In genomic region chrX:49165901-49166881, GRCh38 we compare ENCODE assay signal across 9 cellular contexts. TPM values are rescaled to one million over a fixed set of nuclear protein-coding genes. Genes with fewer than 3 reads are reported as not detected.
DNase-seq lines count a peak whose midpoint lies in the region; ATAC-seq and TF ChIP-seq lines count a peak whose summit lies in the region.
"Had no signal": no experiment of that assay in that cellular context is flagged by ENCODE, and none has a peak within 500 bp of the region (broad histone marks: within the 10 kb centered on the region; RNA-seq: fewer than 3 reads in every experiment).

No MANE protein-coding gene starts in this region.

- H2BK5ac ChIP-seq in mesenchymal stem cell (ENCODE audit: low read depth, low read length, poor library complexity, severe bottlenecking), result peak overlapping the region; percentile 69

- H3K4me3 ChIP-seq in DOHH2 (ENCODE audit: low read length), result peak overlapping the region; percentile 62
- no peak overlapping the region for H3K4me3 ChIP-seq in effector memory CD4-positive, alpha-beta T cell (ENCODE audit: insufficient read depth, low read depth, low read length, poor library complexity, severe bottlenecking)
- H3K4me3 ChIP-seq in mesenchymal stem cell (ENCODE audit: insufficient read depth in 1 of 2, low read depth in 1 of 2, low read length in 2 of 2), result peak overlapping the region in 1 of 2 experiments; percentile 75

- H2AK5ac ChIP-seq in mesenchymal stem cell (ENCODE audit: low read length, severe bottlenecking), result no peak overlapping the region

- peak overlapping the region; percentile 77 for H4K8ac ChIP-seq in mesenchymal stem cell (ENCODE audit: low read length)

- peak; percentile 90 to 96 for DNase-seq in NCI-H526 (lab: John Stamatoyannopoulos, UW)
- peak; percentile 47 to 51 for DNase-seq in activated CD8-positive, alpha-beta memory T cell treated with anti-CD3 and anti-CD28 coated beads for 4 hours (ENCODE audit: low read depth in 2 of 2)
- peak; percentile 59 to 67 (median 64) for DNase-seq in effector memory CD4-positive, alpha-beta T cell
- peak; percentile 76 for DNase-seq in mesenchymal stem cell
- DNase-seq in stimulated activated CD8-positive, alpha-beta memory T cell treated with anti-CD3 and anti-CD28 coated beads, Interleukin-4, amount 100 ng/mL, for 24 hours (ENCODE audit: low read depth), result peak; percentile 47

- no peaks in the 10 kb centered on the region for H4K20me1 ChIP-seq in DOHH2 (ENCODE audit: control insufficient read depth, insufficient read depth, low read depth, low read length)

- H3K9me3 ChIP-seq in DOHH2 (ENCODE audit: control insufficient read depth, insufficient read depth, low read length) (no peaks in the 10 kb centered on the region), mesenchymal stem cell (ENCODE audit: control insufficient read depth, low read length) (no peaks in the 10 kb centered on the region)
- no peaks in the 10 kb centered on the region for H3K9me3 ChIP-seq in effector memory CD4-positive, alpha-beta T cell (ENCODE audit: control insufficient read depth, low read length)

- peak overlapping the region; percentile 19 for H2BK120ac ChIP-seq in mesenchymal stem cell (ENCODE audit: low read depth, low read length)

- peak overlapping the region; percentile 67 to 73 for H3K4ac ChIP-seq in mesenchymal stem cell (ENCODE audit: low read depth in 1 of 2, low read length in 2 of 2)

- 12% methylated on average over 26 of the region's 61 CpGs for WGBS in mesenchymal stem cell

- H3K79me2 ChIP-seq in DOHH2 (ENCODE audit: control insufficient read depth, low read length), result no peaks in the 10 kb centered on the region

- peaks cover 6% of the 10 kb centered on the region for H3F3A ChIP-seq in DOHH2 (ENCODE audit: control insufficient read depth, insufficient read depth)

- peak overlapping the region in 1 of 2 experiments; percentile 32 for H3K14ac ChIP-seq in mesenchymal stem cell (ENCODE audit: low read length in 2 of 2)

- peak overlapping the region; percentile 94 for H2BK15ac ChIP-seq in mesenchymal stem cell (ENCODE audit: low read depth, poor library complexity, severe bottlenecking)

- H3K79me1 ChIP-seq in mesenchymal stem cell (replicated peaks; ENCODE audit: low read length, poor library complexity, severe bottlenecking), result no peaks in the 10 kb centered on the region

- peak overlapping the region; percentile 62 to 76 for H3K18ac ChIP-seq in mesenchymal stem cell (ENCODE audit: low read depth in 1 of 2, low read length in 2 of 2)

- no peak for TF ChIP-seq CTCF in DOHH2 (IDR thresholded peaks at IDR 0.05; ENCODE audit: low read depth, low read length, poor library complexity, severe bottlenecking)

- H3K9me2 ChIP-seq in DOHH2 (replicated peaks; ENCODE audit: control insufficient read depth, low read length), result no peaks in the 10 kb centered on the region

- H3K27me3 ChIP-seq in DOHH2 (ENCODE audit: control insufficient read depth, low read length), result no peaks in the 10 kb centered on the region
- H3K27me3 ChIP-seq in effector memory CD4-positive, alpha-beta T cell (replicated peaks; ENCODE audit: control insufficient read depth, insufficient read depth, low read length, poor library complexity, severe bottlenecking), result no peaks in the 10 kb centered on the region
- H3K27me3 ChIP-seq in mesenchymal stem cell (ENCODE audit: control insufficient read depth in 1 of 2, insufficient read depth in 1 of 2, low read length in 2 of 2), result no peaks in the 10 kb centered on the region

- peak overlapping the region; percentile 46 for H2AFZ ChIP-seq in mesenchymal stem cell (ENCODE audit: low read depth, low read length)

- H2BK12ac ChIP-seq in mesenchymal stem cell (ENCODE audit: low read length in 2 of 2), result peak overlapping the region in 1 of 2 experiments; percentile 54

- no peaks in the 10 kb centered on the region for H3K36me3 ChIP-seq in DOHH2 (ENCODE audit: control insufficient read depth, low read length)
- H3K36me3 ChIP-seq in effector memory CD4-positive, alpha-beta T cell (ENCODE audit: control insufficient read depth, insufficient read depth, low read length), result no peaks in the 10 kb centered on the region
- no peaks in the 10 kb centered on the region for H3K36me3 ChIP-seq in mesenchymal stem cell (ENCODE audit: control insufficient read depth in 1 of 2, insufficient read depth in 2 of 2, low read depth in 1 of 2, low read length in 2 of 2)

- H3K23ac ChIP-seq in mesenchymal stem cell (ENCODE audit: low read length in 2 of 2), result no peak overlapping the region

- H3K4me1 ChIP-seq in DOHH2 (ENCODE audit: control insufficient read depth, low read length) (peaks cover 42% of the 10 kb centered on the region), mesenchymal stem cell (ENCODE audit: control insufficient read depth, insufficient read depth, low read depth, low read length) (peaks cover 8% of the 10 kb centered on the region)
- H3K4me1 ChIP-seq in effector memory CD4-positive, alpha-beta T cell (ENCODE audit: control insufficient read depth, insufficient read depth, low read length, poor library complexity, severe bottlenecking), result peaks cover 8% of the 10 kb centered on the region

- peak overlapping the region; percentile 65 for H3K4me2 ChIP-seq in DOHH2 (ENCODE audit: low read length)
- peak overlapping the region; percentile 70 for H3K4me2 ChIP-seq in mesenchymal stem cell (ENCODE audit: low read length, poor library complexity, severe bottlenecking)

- peak overlapping the region; percentile 61 for H4K91ac ChIP-seq in mesenchymal stem cell (ENCODE audit: low read length)

- peak; percentile 35 for ATAC-seq in HG02852 (IDR thresholded peaks at IDR 0.05; ENCODE audit: unreplicated experiment)
- no peak for ATAC-seq in HG03565 (IDR thresholded peaks at IDR 0.05; ENCODE audit: unreplicated experiment)

- H3K27ac ChIP-seq in DOHH2 (ENCODE audit: low read depth, low read length) (peak overlapping the region; percentile 65), mesenchymal stem cell (ENCODE audit: low read length, poor library complexity, severe bottlenecking) (peak overlapping the region; percentile 73)
- H3K27ac ChIP-seq in effector memory CD4-positive, alpha-beta T cell (ENCODE audit: insufficient read depth, low read length, poor library complexity, severe bottlenecking), result peak overlapping the region; percentile 77
- H3K27ac ChIP-seq: VCaP had no signal

- peak overlapping the region; percentile 88 for H3K9ac ChIP-seq in mesenchymal stem cell (ENCODE audit: low read length)

RNA-seq across cellular contexts. Expression of gene MAGIX, which starts 3.6 kb away (rescaled TPM):
- polyA plus RNA-seq in mesenchymal stem cell (2013, experiment 1 of 2), result 0.83 TPM
- 0.66 TPM for polyA plus RNA-seq in mesenchymal stem cell (2013, experiment 2 of 2)

RNA-seq across cellular contexts. Expression of gene PLP2, which starts 5.5 kb away (rescaled TPM):
- polyA plus RNA-seq in mesenchymal stem cell (2013, experiment 1 of 2), result 302 TPM
- polyA plus RNA-seq in mesenchymal stem cell (2013, experiment 2 of 2), result 293 TPM

RNA-seq across cellular contexts. Expression of gene PRICKLE3, which starts 20.0 kb away (rescaled TPM):
- polyA plus RNA-seq in mesenchymal stem cell (2013, experiment 1 of 2), result 9.3 TPM
- polyA plus RNA-seq in mesenchymal stem cell (2013, experiment 2 of 2), result 9.3 TPM

RNA-seq across cellular contexts. Expression of gene SYP, which starts 33.8 kb away (rescaled TPM):
- 0.18 TPM for polyA plus RNA-seq in mesenchymal stem cell (2013, experiment 1 of 2)
- 0.18 TPM for polyA plus RNA-seq in mesenchymal stem cell (2013, experiment 2 of 2)

RNA-seq across cellular contexts. Expression of gene GPKOW, which starts 42.7 kb away (rescaled TPM):
- 13.7 TPM for polyA plus RNA-seq in mesenchymal stem cell (2013, experiment 1 of 2)
- polyA plus RNA-seq in mesenchymal stem cell (2013, experiment 2 of 2), result 13.6 TPM
